9 cellular contexts compared by ENCODE assay signal in genomic region chr15:77409259-77410156, GRCh38. TPM values are rescaled to one million over a fixed set of nuclear protein-coding genes. Genes with fewer than 3 reads are reported as not detected.
DNase-seq lines count a peak whose midpoint lies in the region; ATAC-seq and TF ChIP-seq lines count a peak whose summit lies in the region.
"Had no signal": no experiment of that assay in that cellular context is flagged by ENCODE, and none has a peak within 500 bp of the region (broad histone marks: within the 10 kb centered on the region; RNA-seq: fewer than 3 reads in every experiment).

No MANE protein-coding gene starts in this region.

- peak overlapping the region; percentile 13 for H3K9ac ChIP-seq in Loucy (ENCODE audit: low read depth, low read length, poor library complexity, severe bottlenecking)

- no peaks in the 10 kb centered on the region for H3K27me3 ChIP-seq in CD8-positive, alpha-beta T cell (ENCODE audit: insufficient read depth, low read length)
- no peaks in the 10 kb centered on the region for H3K27me3 ChIP-seq in Loucy (ENCODE audit: insufficient read depth, low read length, poor library complexity, severe bottlenecking)
- no peaks in the 10 kb centered on the region for H3K27me3 ChIP-seq in gastrocnemius medialis
- no peaks in the 10 kb centered on the region for H3K27me3 ChIP-seq in right cardiac atrium (ENCODE audit: control insufficient read depth, insufficient read depth)

- peak overlapping the region; percentile 86 for H3K27ac Mint-ChIP-seq in CD8-positive, alpha-beta T cell

- no peaks in the 10 kb centered on the region for H3K27me3 Mint-ChIP-seq in CD8-positive, alpha-beta T cell (ENCODE audit: low read depth)

- H3K4me3 Mint-ChIP-seq in CD8-positive, alpha-beta T cell, result peak overlapping the region; percentile 80

- peaks cover 3% of the 10 kb centered on the region for H4K20me1 ChIP-seq in Loucy (ENCODE audit: insufficient read depth, low read length, poor library complexity, severe bottlenecking)

- H3K79me2 ChIP-seq in Loucy (ENCODE audit: insufficient read depth, low read length), result peaks cover 68% of the 10 kb centered on the region

- in situ Hi-C loops in gastrocnemius medialis (cut with MboI; ENCODE audit: low sequenced_read_pairs in 4 of 4), result no loop called here

- no peaks in the 10 kb centered on the region for H3K36me3 ChIP-seq in CD8-positive, alpha-beta T cell (ENCODE audit: insufficient read depth, low read length)
- no peaks in the 10 kb centered on the region for H3K36me3 ChIP-seq in Loucy (ENCODE audit: insufficient read depth, low read length)
- no peaks in the 10 kb centered on the region for H3K36me3 ChIP-seq in gastrocnemius medialis

- ATAC-seq in CD8-positive, alpha-beta T cell, result peak; percentile 83
- ATAC-seq in GM21423 (IDR thresholded peaks at IDR 0.05; ENCODE audit: unreplicated experiment) (peak; percentile 58), gastrocnemius medialis (no peak), right cardiac atrium (no peak), GM19463 (IDR thresholded peaks at IDR 0.05; ENCODE audit: unreplicated experiment) (no peak)

- no peaks in the 10 kb centered on the region for H3K36me3 Mint-ChIP-seq in CD8-positive, alpha-beta T cell

- WGBS in right cardiac atrium, result 76% methylated on average over 4 of the region's 4 CpGs

- peaks cover 19% of the 10 kb centered on the region for H3K4me1 Mint-ChIP-seq in CD8-positive, alpha-beta T cell (ENCODE audit: low read depth)

- no peaks in the 10 kb centered on the region for H3K9me3 Mint-ChIP-seq in CD8-positive, alpha-beta T cell

- POLR2A ChIA-PET in CD8-positive, alpha-beta T cell (lab: Charles Lee), result interaction anchor here (1.5 to 1.7 kb wide), 2 partner anchors 10 to 12 kb away, joined by 5 to 6 read pairs; partner anchors contain the start of genes HMG20A and PEAK1

- H3K4me1 ChIP-seq in CD8-positive, alpha-beta T cell (ENCODE audit: insufficient read depth, low read length), result peaks cover 17% of the 10 kb centered on the region
- H3K4me1 ChIP-seq in Loucy (ENCODE audit: insufficient read depth, low read length, poor library complexity, severe bottlenecking), result peaks cover 36% of the 10 kb centered on the region
- H3K4me1 ChIP-seq in gastrocnemius medialis, result peaks cover 28 to 35% of the 10 kb centered on the region in 2 donors
- peaks cover 2% of the 10 kb centered on the region for H3K4me1 ChIP-seq in right cardiac atrium (ENCODE audit: control insufficient read depth, insufficient read depth, low read length)

- no peak for TF ChIP-seq CTCF in CD8-positive, alpha-beta T cell (IDR thresholded peaks at IDR 0.05)
- TF ChIP-seq CTCF in Loucy (conservative IDR thresholded peaks at IDR 0.05; ENCODE audit: low read length) (no peak), gastrocnemius medialis (IDR thresholded peaks at IDR 0.05 in 4 of 5, conservative IDR thresholded peaks at IDR 0.05 in 1 of 5) (no peak)

- intact Hi-C loops in CD8-positive, alpha-beta T cell (cut with DNase I, micrococcal nuclease), result no loop called here
- intact Hi-C loops in gastrocnemius medialis (cut with DNase I; ENCODE audit: low total_unique reads) (no loop called here), right cardiac atrium (cut with DNase I) (loop anchor here in 3 of 4 donors (5.0 to 10.0 kb wide), 3 partner anchors 55 to 225 kb away; no protein-coding TSS in a partner anchor)

- H3F3A ChIP-seq in Loucy (ENCODE audit: low read depth), result no peaks in the 10 kb centered on the region

- H3K4me3 ChIP-seq in CD8-positive, alpha-beta T cell (ENCODE audit: low read depth, low read length), result peak overlapping the region; percentile 4
- H3K4me3 ChIP-seq in Loucy (ENCODE audit: low read length, poor library complexity, severe bottlenecking) (peak overlapping the region; percentile 40), gastrocnemius medialis (no peak overlapping the region), right cardiac atrium (ENCODE audit: low read length) (no peak overlapping the region)

- H3K27ac ChIP-seq in CD8-positive, alpha-beta T cell (ENCODE audit: low read depth, low read length), result no peak overlapping the region
- H3K27ac ChIP-seq in gastrocnemius medialis, result no peak overlapping the region
- no peak overlapping the region for H3K27ac ChIP-seq in right cardiac atrium (ENCODE audit: low read length)

- no peaks in the 10 kb centered on the region for H3K9me3 ChIP-seq in CD8-positive, alpha-beta T cell (ENCODE audit: low read length)
- H3K9me3 ChIP-seq in Loucy (ENCODE audit: insufficient read depth, low read depth, low read length) (no peaks in the 10 kb centered on the region), gastrocnemius medialis (no peaks in the 10 kb centered on the region), right cardiac atrium (ENCODE audit: control insufficient read depth, low read length) (no peaks in the 10 kb centered on the region)

- CTCF ChIA-PET in CD8-positive, alpha-beta T cell (lab: Charles Lee), result interaction anchor here (2.2 kb wide), 1 partner anchor 12 kb away, joined by 4 read pairs; the partner anchor contains the start of gene HMG20A

- H3K9me2 ChIP-seq in Loucy (replicated peaks; ENCODE audit: low read depth, low read length), result no peaks in the 10 kb centered on the region

- DNase-seq in CD8-positive, alpha-beta T cell, result peak in 2 of 7 experiments; percentile 19 to 33
- DNase-seq in germinal center (ENCODE audit: low spot score) (peak; percentile 10), gastrocnemius medialis (no peak), NCI-H1092 treated with DMSO at 0.1 percent for 48 hours (lab: John Stamatoyannopoulos, UW) (no peak), right cardiac atrium (no peak)
- DNase-seq: left cardiac atrium had no signal

- no peak for TF ChIP-seq POLR2A in gastrocnemius medialis (IDR thresholded peaks at IDR 0.05)

- H3K4me2 ChIP-seq in Loucy (ENCODE audit: low read depth, low read length, poor library complexity, severe bottlenecking), result peak overlapping the region; percentile 67

- peak overlapping the region; percentile 67; the same call in 1 of the 2 replicates for H2AFZ ChIP-seq in Loucy (ENCODE audit: low read length)

RNA-seq across cellular contexts. Expression of gene PEAK1, which starts 10.4 kb away (rescaled TPM):
- total RNA-seq in CD8-positive, alpha-beta T cell, result 10 to 100 TPM; 12.4 to 15.7 TPM
- total RNA-seq in gastrocnemius medialis (10 to 100 TPM; 17.8 to 21.9 (median 20.8) TPM), right cardiac atrium (10 to 100 TPM; 71.7 to 97.3 (median 91.3) TPM)
- 13.8 TPM for polyA plus RNA-seq in right cardiac atrium

RNA-seq across cellular contexts. Expression of gene HMG20A, which starts 11.2 kb away (rescaled TPM):
- total RNA-seq in CD8-positive, alpha-beta T cell, result 10 to 100 TPM; 20.6 to 23.4 TPM
- total RNA-seq in gastrocnemius medialis (10 to 100 TPM; 17.7 to 39.6 (median 29.9) TPM), right cardiac atrium (10 to 100 TPM; 39.3 to 51.9 (median 43.8) TPM)
- 20.4 TPM for polyA plus RNA-seq in right cardiac atrium

Comparison
In these comparisons a context has a peak if more than half of its experiments do, and no peak if none do; other contexts are left out.
1. ATAC-seq: peak in CD8-positive, alpha-beta T cell (single experiment) and GM21423 (single experiment); none in gastrocnemius medialis (0 of 2), right cardiac atrium (0 of 2) and GM19463 (single experiment).
2. H3K4me3 ChIP-seq: peak in CD8-positive, alpha-beta T cell (single experiment) and Loucy (single experiment); none in gastrocnemius medialis (0 of 4) and right cardiac atrium (single experiment).
3. intact Hi-C loops: an anchor here in right cardiac atrium (5.0 to 10.0 kb wide); none called in CD8-positive, alpha-beta T cell and gastrocnemius medialis.